In the genomic region with DNA sequence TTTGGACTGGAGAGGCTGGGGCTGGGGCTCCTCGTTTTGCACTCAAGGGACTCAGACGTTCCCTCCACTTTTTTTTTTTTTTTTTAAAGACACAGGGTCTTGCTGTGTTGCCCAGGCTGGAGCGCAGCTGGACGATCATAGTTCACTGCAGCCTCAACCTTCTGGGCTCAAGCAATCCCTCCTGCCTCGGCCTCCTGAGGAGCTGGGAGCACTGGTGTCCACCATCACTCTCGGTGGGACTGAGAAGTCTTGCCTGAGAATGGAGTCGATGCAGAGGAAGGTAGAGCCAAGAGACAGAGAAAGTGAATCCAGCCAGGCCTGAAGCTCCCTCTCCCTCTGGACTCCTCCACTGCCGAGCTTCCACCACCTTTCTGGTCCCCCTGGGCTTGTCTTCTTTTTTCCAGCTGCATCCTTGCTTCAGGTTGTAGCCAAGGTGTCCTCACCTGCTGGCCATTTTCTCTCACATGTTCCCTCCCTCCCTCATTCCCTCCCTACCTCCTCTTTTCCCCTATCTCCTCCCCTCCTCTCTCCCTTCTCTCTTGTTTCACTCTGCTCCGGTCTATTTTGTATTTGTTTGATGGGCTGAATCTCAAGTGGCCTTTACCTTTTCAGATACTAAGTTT, we compare ENCODE assay signal across 25 cellular contexts.
"Had no signal": no experiment of that assay in that cellular context is flagged by ENCODE, and none has a peak within 500 bp of the region (broad histone marks: within the 10 kb centered on the region; RNA-seq: fewer than 3 reads in every experiment).

No MANE protein-coding gene starts in this region.

- H3K4me1 ChIP-seq: breast epithelium, colonic mucosa, vagina had no signal

- H3K27ac Mint-ChIP-seq: activated naive CD8-positive, alpha-beta T cell treated with anti-CD3 and anti-CD28 coated beads for 36 hours; activated T-cell treated with anti-CD3 and anti-CD28 coated beads, Interleukin-2, amount 50 U/mL, for 24 hours; activated T-helper 2 cell treated with anti-CD3 and anti-CD28 coated beads, Interferon-gamma antibody, Interleukin-2, Interleukin-4, amounts not matched to agents 10 μg/mL and 5 μg/mL and 100 μg/mL, durations not matched to agents 14 hours and 24 hours and 36 hours; effector memory CD8-positive, alpha-beta T cell; mesothelial cell of epicardium; natural killer cell; progenitor cell of endocrine pancreas; type B pancreatic cell; WTC11 had no signal

- H3K9me3 Mint-ChIP-seq: activated naive CD8-positive, alpha-beta T cell treated with anti-CD3 and anti-CD28 coated beads for 36 hours; activated T-cell treated with anti-CD3 and anti-CD28 coated beads, Interleukin-2, amount 50 U/mL, for 24 hours; activated T-helper 2 cell treated with anti-CD3 and anti-CD28 coated beads, Interferon-gamma antibody, Interleukin-2, Interleukin-4, amounts not matched to agents 10 μg/mL and 5 μg/mL and 100 μg/mL, durations not matched to agents 14 hours and 24 hours and 36 hours; central memory CD8-positive, alpha-beta T cell; effector memory CD8-positive, alpha-beta T cell; mesothelial cell of epicardium; natural killer cell; WTC11 had no signal

- H3K36me3 Mint-ChIP-seq: mesothelial cell of epicardium, natural killer cell, WTC11 had no signal

- H3K27me3 ChIP-seq: breast epithelium, colonic mucosa, dorsolateral prefrontal cortex, vagina had no signal

- H3K36me3 ChIP-seq: breast epithelium, colonic mucosa, thoracic aorta, vagina had no signal

- H3K27ac ChIP-seq: breast epithelium, colonic mucosa, dorsolateral prefrontal cortex, thoracic aorta, vagina had no signal

- H3K9me3 ChIP-seq: breast epithelium, colonic mucosa, thoracic aorta, vagina had no signal

- ATAC-seq: effector memory CD8-positive, alpha-beta T cell; esophagus mucosa; left ventricle myocardium superior; natural killer cell; WTC11 had no signal

- H3K4me3 ChIP-seq: breast epithelium, colonic mucosa, dorsolateral prefrontal cortex, thoracic aorta, vagina had no signal

- DNase-seq: activated CD8-positive, alpha-beta memory T cell treated with anti-CD3 and anti-CD28 coated beads for 24 hours; activated CD8-positive, alpha-beta memory T cell treated with anti-CD3 and anti-CD28 coated beads, Interleukin-2, amount 50 U/mL, for 4 hours; activated naive CD4-positive, alpha-beta T cell; activated naive CD8-positive, alpha-beta T cell treated with anti-CD3 and anti-CD28 coated beads for 36 hours; activated T-cell treated with anti-CD3 and anti-CD28 coated beads, Interleukin-2, amount 50 U/mL, for 24 hours; colonic mucosa; dorsolateral prefrontal cortex; effector memory CD8-positive, alpha-beta T cell; foreskin melanocyte; left ventricle myocardium superior; mammary epithelial cell; natural killer cell; stimulated activated CD4-positive, alpha-beta T cell treated with anti-CD3 and anti-CD28 coated beads, Interleukin-2, amount 100 ng/mL, for 48 hours; stimulated activated CD8-positive, alpha-beta memory T cell treated with anti-CD3 and anti-CD28 coated beads, Interleukin-4, amount 100 ng/mL, for 48 hours; stimulated activated naive CD4-positive, alpha-beta T cell had no signal
